Comparison of ENCODE assay signal across 22 cellular contexts in the genomic region with DNA sequence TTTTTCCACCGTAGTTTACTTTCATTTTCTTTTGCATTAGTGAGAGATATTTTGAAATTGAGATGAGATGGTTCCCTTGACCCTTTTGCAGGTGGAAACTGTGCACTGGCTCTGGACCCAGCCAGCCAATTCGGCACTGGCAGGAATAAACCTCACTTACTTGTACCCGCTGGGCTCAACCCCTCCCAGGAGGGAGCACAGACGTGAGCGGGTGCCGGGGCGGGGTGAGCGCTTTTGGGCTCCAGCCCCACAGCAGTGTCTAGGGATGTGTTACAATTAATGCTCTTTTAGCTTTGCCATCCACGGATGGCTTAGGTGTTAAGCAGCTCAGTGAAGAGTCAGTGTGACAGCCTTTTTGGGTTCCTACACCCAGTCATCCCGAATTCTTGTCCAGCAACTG.
A peak's percentile ranks its signal among the peaks of the same experiment; 100 is the strongest.
DNase-seq lines count a peak whose midpoint lies in the region; ATAC-seq, FAIRE-seq and TF ChIP-seq lines count a peak whose summit lies in the region.
"Had no signal": no experiment of that assay in that cellular context is flagged by ENCODE, and none has a peak within 500 bp of the region (broad histone marks: within the 10 kb centered on the region; RNA-seq: fewer than 3 reads in every experiment).

No MANE protein-coding gene starts in this region.

- no peak for TF ChIP-seq CTCF in HFFc6 (IDR thresholded peaks at IDR 0.05)
- TF ChIP-seq CTCF in H1 (IDR thresholded peaks at IDR 0.05; ENCODE audit: control extremely low read depth in 1 of 3, insufficient read depth in 1 of 3, low read depth in 1 of 3, low read length in 3 of 3): no peak

- no peak overlapping the region for H3K18ac ChIP-seq in H1 (ENCODE audit: extremely low read depth, low read length)

- no peaks in the 10 kb centered on the region for H3K36me3 Mint-ChIP-seq in HFFc6 (ENCODE audit: low read depth)
- H3K36me3 Mint-ChIP-seq: CD4-positive, alpha-beta memory T cell; IgD-negative memory B cell had no signal

- no peak overlapping the region for H2BK15ac ChIP-seq in H1 (ENCODE audit: low read length)

- DNase-seq in HFFc6 (no peak), H1 (ENCODE audit: low read depth in 1 of 2, low spot score in 2 of 2) (no peak), posterior vena cava (ENCODE audit: low spot score) (peak; percentile 45), NCI-H1092 treated with DMSO at 0.1 percent for 48 hours (lab: John Stamatoyannopoulos, UW) (no peak), NCI-H2227 treated with DMSO at 0.1 percent for 48 hours (lab: John Stamatoyannopoulos, UW) (no peak)
- no peak for DNase-seq in NK-92 treated with Interleukin-12 subunit alpha and Interleukin-12 subunit beta, amount 100 ng/mL, for 24 hours (lab: John Stamatoyannopoulos, UW)
- DNase-seq: Caco-2; CD4-positive, alpha-beta memory T cell; DND-41; GM23248; HCEC 1CT; MV-4-11; NCI-H1694; NCI-H2081 treated with DMSO at 0.1 percent for 48 hours; NCI-H69; OCI-M1; Right ventricle myocardium superior had no signal

- no peak overlapping the region for H2BK120ac ChIP-seq in H1 (replicated peaks; ENCODE audit: low read depth, low read length)

- H3K4me3 Mint-ChIP-seq in HFFc6: peak overlapping the region; percentile 67
- H3K4me3 Mint-ChIP-seq: CD4-positive, alpha-beta memory T cell; IgD-negative memory B cell had no signal

- no peak overlapping the region for H4K91ac ChIP-seq in H1 (replicated peaks; ENCODE audit: insufficient read length, low read length)

- H3K27ac ChIP-seq in ACC112 (ENCODE audit: low read depth, low read length): no peak overlapping the region
- no peak overlapping the region for H3K27ac ChIP-seq in H1 (ENCODE audit: low read depth, low read length)
- H3K27ac ChIP-seq: BLaER1 treated with 17β-estradiol and CSF1 and Interleukin-3, amounts not matched to agents 10 nM and 100 nM; GM23248 had no signal

- H3K4me3 ChIP-seq in ACC112 (ENCODE audit: low read depth, low read length) (peak overlapping the region; percentile 44), H1 (ENCODE audit: extremely low read depth in 1 of 4, insufficient read depth in 2 of 4, low read depth in 3 of 4, low read length in 4 of 4) (no peak overlapping the region)
- H3K4me3 ChIP-seq: BLaER1 treated with 17β-estradiol and CSF1 and Interleukin-3, amounts not matched to agents 10 nM and 100 nM; GM12878; GM23248 had no signal

- no peak overlapping the region for H3K23ac ChIP-seq in H1 (ENCODE audit: insufficient read length)

- no peak overlapping the region for H3K27ac Mint-ChIP-seq in HFFc6
- H3K27ac Mint-ChIP-seq: CD4-positive, alpha-beta memory T cell; IgD-negative memory B cell had no signal

- TF ChIP-seq POLR2A in H1 (IDR thresholded peaks at IDR 0.05; ENCODE audit: control extremely low read depth in 1 of 2, low read depth in 2 of 2, low read length in 2 of 2): no peak

- no peak overlapping the region for H3K14ac ChIP-seq in H1 (ENCODE audit: insufficient read length)

- H3K27me3 ChIP-seq in ACC112 (ENCODE audit: insufficient read depth, low read length): no peaks in the 10 kb centered on the region
- H3K27me3 ChIP-seq in H1 (replicated peaks in 1 of 4; ENCODE audit: control insufficient read depth in 3 of 4, extremely low read depth in 1 of 4, insufficient read depth in 3 of 4, low read length in 3 of 4): no peaks in the 10 kb centered on the region
- H3K27me3 ChIP-seq: BLaER1 treated with 17β-estradiol and CSF1 and Interleukin-3, amounts not matched to agents 10 nM and 100 nM had no signal

- no peak for FAIRE-seq in H1 (lab: Jason Lieb, UNC)
- FAIRE-seq: GM12878 had no signal

- H3K4me1 ChIP-seq in ACC112 (ENCODE audit: control insufficient read depth, insufficient read depth, low read length, unreplicated experiment): no peaks in the 10 kb centered on the region
- no peaks in the 10 kb centered on the region for H3K4me1 ChIP-seq in H1 (replicated peaks in 1 of 4; ENCODE audit: control insufficient read depth in 3 of 4, insufficient read depth in 4 of 4, low read length in 3 of 4)
- H3K4me1 ChIP-seq: BLaER1 treated with 17β-estradiol and CSF1 and Interleukin-3, amounts not matched to agents 10 nM and 100 nM; Caco-2 had no signal

- H3K79me1 ChIP-seq in H1 (ENCODE audit: low read depth, low read length): no peaks in the 10 kb centered on the region

- ATAC-seq in GM18870 (IDR thresholded peaks at IDR 0.05; ENCODE audit: unreplicated experiment): no peak
- ATAC-seq: GM12878 had no signal

- CTCF ChIA-PET in H1 (lab: Charles Lee; ENCODE audit: partially characterized antibody): no interaction called here

- no peaks in the 10 kb centered on the region for H3K36me3 ChIP-seq in ACC112 (ENCODE audit: insufficient read depth, low read length)
- H3K36me3 ChIP-seq in H1 (ENCODE audit: control insufficient read depth in 2 of 4, insufficient read depth in 4 of 4, low read length in 3 of 4): no peaks in the 10 kb centered on the region
- H3K36me3 ChIP-seq: BLaER1 treated with 17β-estradiol and CSF1 and Interleukin-3, amounts not matched to agents 10 nM and 100 nM had no signal

- H3K4ac ChIP-seq in H1 (replicated peaks; ENCODE audit: insufficient read length, low read depth, low read length): no peak overlapping the region

- H3K79me2 ChIP-seq in ACC112 (ENCODE audit: control insufficient read depth, insufficient read depth, low read length, unreplicated experiment): no peaks in the 10 kb centered on the region
- no peaks in the 10 kb centered on the region for H3K79me2 ChIP-seq in H1 (ENCODE audit: control insufficient read depth in 1 of 2, insufficient read depth in 2 of 2, low read length in 2 of 2)

- TF ChIP-seq EP300 in H1 (IDR thresholded peaks at IDR 0.05; ENCODE audit: borderline replicate concordance in 1 of 2, low read depth in 2 of 2, low read length in 2 of 2): no peak

- POLR2A ChIA-PET in H1 (lab: Charles Lee; ENCODE audit: partially characterized antibody): no interaction called here

- H3K9me3 ChIP-seq in H1 (ENCODE audit: insufficient read depth in 2 of 2, low read depth in 1 of 2, low read length in 1 of 2): no peaks in the 10 kb centered on the region
- H3K9me3 ChIP-seq: BLaER1 treated with 17β-estradiol and CSF1 and Interleukin-3, amounts not matched to agents 10 nM and 100 nM; Caco-2 had no signal

- no peak overlapping the region for H2BK5ac ChIP-seq in H1 (ENCODE audit: low read depth, low read length)

- intact Hi-C loops in posterior vena cava (cut with DNase I): no loop called here

- peak overlapping the region; percentile 79; the same call in 1 of the 2 replicates for H4K8ac ChIP-seq in H1 (ENCODE audit: extremely low read depth, insufficient read depth, low read length)

- no peak overlapping the region for H3K4me2 ChIP-seq in H1 (ENCODE audit: insufficient read depth in 1 of 2, low read depth in 2 of 2, low read length in 2 of 2)
- H3K4me2 ChIP-seq: BLaER1 treated with 17β-estradiol and CSF1 and Interleukin-3, amounts not matched to agents 10 nM and 100 nM had no signal

- H2AK5ac ChIP-seq in H1 (ENCODE audit: low read depth, low read length): no peak overlapping the region

- H2AFZ ChIP-seq in ACC112 (ENCODE audit: low read length, unreplicated experiment) (peak overlapping the region; percentile 21), H1 (ENCODE audit: low read length) (no peak overlapping the region)
- H2AFZ ChIP-seq: GM23248 had no signal

- no peaks in the 10 kb centered on the region for H3K4me1 Mint-ChIP-seq in HFFc6 (ENCODE audit: low read depth)
- H3K4me1 Mint-ChIP-seq: CD4-positive, alpha-beta memory T cell; IgD-negative memory B cell had no signal

- no peak overlapping the region for H3K56ac ChIP-seq in H1 (replicated peaks; ENCODE audit: insufficient read length, low read depth, low read length)

- no peak for TF ChIP-seq RAD21 in H1 (IDR thresholded peaks at IDR 0.05 in 1 of 2, conservative IDR thresholded peaks at IDR 0.05 in 1 of 2; ENCODE audit: low read depth in 2 of 2, low read length in 2 of 2)

- no peaks in the 10 kb centered on the region for H4K20me1 ChIP-seq in H1 (replicated peaks in 1 of 2; ENCODE audit: control insufficient read depth in 1 of 2, insufficient read depth in 2 of 2, low read length in 2 of 2)
- H4K20me1 ChIP-seq: BLaER1 treated with 17β-estradiol and CSF1 and Interleukin-3, amounts not matched to agents 10 nM and 100 nM had no signal

- no peak overlapping the region for H3K9ac ChIP-seq in H1 (replicated peaks in 1 of 4; ENCODE audit: extremely low read depth in 1 of 4, low read depth in 3 of 4, low read length in 3 of 4)
- H3K9ac ChIP-seq: BLaER1 treated with 17β-estradiol and CSF1 and Interleukin-3, amounts not matched to agents 10 nM and 100 nM; GM23248 had no signal

- H2BK12ac ChIP-seq in H1 (ENCODE audit: low read depth, low read length): no peak overlapping the region

- peaks cover 24% of the 10 kb centered on the region for H3K9me3 Mint-ChIP-seq in HFFc6

- no peak overlapping the region for H4K5ac ChIP-seq in H1 (ENCODE audit: insufficient read length, low read depth, low read length)

- H3K27me3 Mint-ChIP-seq in HFFc6 (ENCODE audit: insufficient read depth): no peaks in the 10 kb centered on the region
- H3K27me3 Mint-ChIP-seq: CD4-positive, alpha-beta memory T cell; IgD-negative memory B cell had no signal

- no peaks in the 10 kb centered on the region for H3K23me2 ChIP-seq in H1 (ENCODE audit: low read depth, low read length)

- H2BK20ac ChIP-seq in H1 (ENCODE audit: low read length): no peak overlapping the region

- WGBS in H1 (ENCODE audit: extremely low coverage in 1 of 2, insufficient coverage in 1 of 2, insufficient read length in 1 of 2, insufficient replicate concordance in 2 of 2, low coverage in 1 of 2, low lambda C conversion rate in 2 of 2, missing lambda C conversion rate in 1 of 2), 2 experiments: 89% methylated on average over 10 of the region's 10 CpGs; no CpG with 5 or more reads in 1 of the 2 experiments

TF ChIP-seq in H1, 55 proteins besides CTCF, POLR2A, EP300 and RAD21 (continues in another document):
- TF ChIP-seq JUN (IDR thresholded peaks at IDR 0.05; ENCODE audit: low read depth, low read length) (no peak), TBP (IDR thresholded peaks at IDR 0.05; ENCODE audit: low read depth, low read length) (no peak), SIRT6 (IDR thresholded peaks at IDR 0.05; ENCODE audit: low read length) (no peak), CREB1 (IDR thresholded peaks at IDR 0.05) (no peak), HDAC6 (IDR thresholded peaks at IDR 0.05; ENCODE audit: low read depth, low read length) (no peak), SIN3A (conservative IDR thresholded peaks at IDR 0.05 in 1 of 2, IDR thresholded peaks at IDR 0.05 in 1 of 2; ENCODE audit: low read depth in 1 of 2, low read length in 2 of 2) (no peak), SP4 (IDR thresholded peaks at IDR 0.05; ENCODE audit: low read length) (no peak), KDM5A (IDR thresholded peaks at IDR 0.05; ENCODE audit: low read length) (no peak), JUND (IDR thresholded peaks at IDR 0.05; ENCODE audit: low read length) (no peak), ZNF274 (IDR thresholded peaks at IDR 0.05; ENCODE audit: borderline replicate concordance, extremely low read depth, low read length) (no peak), SUZ12 (IDR thresholded peaks at IDR 0.05; ENCODE audit: low read length) (no peak)
- TF ChIP-seq, protein P1, sequence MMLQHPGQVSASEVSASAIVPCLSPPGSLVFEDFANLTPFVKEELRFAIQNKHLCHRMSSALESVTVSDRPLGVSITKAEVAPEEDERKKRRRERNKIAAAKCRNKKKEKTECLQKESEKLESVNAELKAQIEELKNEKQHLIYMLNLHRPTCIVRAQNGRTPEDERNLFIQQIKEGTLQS (IDR thresholded peaks at IDR 0.05; ENCODE audit: insufficient read depth, low read depth, low read length): no peak
